ENCODE assay signal across 8 cellular contexts in the genomic region with DNA sequence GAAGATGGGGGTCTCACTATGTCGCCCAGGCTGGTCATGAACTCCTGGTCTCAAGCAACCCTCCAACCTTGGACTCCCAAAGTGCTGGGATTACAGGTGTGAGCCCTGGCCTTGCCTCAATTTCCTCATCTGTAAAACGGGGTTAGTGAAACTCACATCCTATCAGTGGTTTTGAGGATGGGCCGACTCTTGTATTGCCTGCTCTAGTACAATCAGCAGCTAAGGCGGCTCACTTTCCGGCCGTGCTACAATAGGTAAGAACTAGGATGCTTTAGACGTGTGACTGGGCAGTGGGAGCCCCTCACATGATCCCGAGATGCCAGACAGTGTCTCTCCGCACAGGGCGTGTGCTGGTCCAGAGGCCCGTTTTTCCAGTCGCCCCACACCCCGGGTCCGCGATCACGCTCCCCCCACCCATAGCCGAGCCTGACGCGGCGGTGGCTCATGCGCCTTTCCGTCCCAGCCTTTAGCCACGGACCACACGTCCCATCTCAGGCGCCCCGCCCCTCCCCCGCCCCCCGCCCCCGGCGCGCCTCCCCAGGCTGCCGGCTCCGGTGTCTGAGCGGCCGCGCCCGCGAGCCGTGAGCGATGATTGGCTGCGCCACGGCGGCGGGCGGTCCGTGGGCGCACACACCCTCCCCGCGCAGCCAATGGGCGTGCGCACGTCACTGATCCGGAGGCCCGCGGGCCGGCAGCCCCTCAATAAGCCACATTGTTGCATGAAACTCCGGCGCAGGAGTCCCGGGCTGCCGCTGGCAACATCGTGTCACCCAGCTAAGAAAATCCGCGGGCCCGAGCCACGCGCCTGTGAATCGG. TPM values are rescaled to one million over a fixed set of nuclear protein-coding genes. Genes with fewer than 3 reads are reported as not detected.
DNase-seq lines count a peak whose midpoint lies in the region; ATAC-seq and TF ChIP-seq lines count a peak whose summit lies in the region.

A gene (plus strand): TSS at position 710 of the 816 bp plus-strand sequence. CDS start 454 bp downstream, outside the sequence.

- H3K27ac ChIP-seq in duodenal mucosa (ENCODE audit: low read depth, low read length) (no peak within 1 kb of the TSS), lung (ENCODE audit: low read depth in 1 of 2, low read length in 1 of 2) (peak within 1 kb of the TSS; percentile 88 to 90)

- TF ChIP-seq POLR2A in GM18951 (IDR thresholded peaks at IDR 0.05; ENCODE audit: extremely low read depth, insufficient read depth, insufficient read length): peak; percentile 60

- H3K4me1 ChIP-seq in duodenal mucosa (ENCODE audit: control insufficient read depth in 1 of 2, insufficient read depth in 2 of 2, low read length in 2 of 2) (peaks cover 8 to 21% of the 10 kb centered on the region in 2 donors), lung (ENCODE audit: control insufficient read depth in 2 of 2, insufficient read depth in 2 of 2, low read length in 2 of 2) (peaks cover 0 to 4% of the 10 kb centered on the region in 2 donors)

- H3K9ac ChIP-seq in duodenal mucosa (ENCODE audit: low read depth in 1 of 2, low read length in 2 of 2): peak within 1 kb of the TSS; percentile 36 to 43

- no peaks in the 10 kb centered on the region for H3K9me3 ChIP-seq in duodenal mucosa (ENCODE audit: control insufficient read depth in 1 of 2, low read length in 2 of 2)
- no peaks in the 10 kb centered on the region for H3K9me3 ChIP-seq in lung (ENCODE audit: control insufficient read depth in 2 of 2, insufficient read depth in 1 of 2, low read length in 1 of 2)

- WGBS in lung, 2 donors: 5 to 9% methylated on average over 53 to 67 of the region's 67 CpGs

- peak within 1 kb of the TSS; percentile 71 to 73 for H3K4me3 ChIP-seq in duodenal mucosa (ENCODE audit: low read depth in 1 of 2, low read length in 2 of 2)
- H3K4me3 ChIP-seq in lung: peak within 1 kb of the TSS; percentile 57

- H3K36me3 ChIP-seq in duodenal mucosa (ENCODE audit: control insufficient read depth in 1 of 2, insufficient read depth in 2 of 2, low read length in 2 of 2): no peaks in the 10 kb centered on the region
- no peaks in the 10 kb centered on the region for H3K36me3 ChIP-seq in lung (ENCODE audit: control insufficient read depth in 2 of 2, insufficient read depth in 2 of 2, low read length in 2 of 2)

- no peak for TF ChIP-seq CTCF in lung (IDR thresholded peaks at IDR 0.05; ENCODE audit: control extremely low read depth, extremely low read depth)

- DNase-seq in Ammon's horn (ENCODE audit: low spot score) (peak; percentile 90), NCI-H69 (lab: John Stamatoyannopoulos, UW) (peak; percentile 83), lung (ENCODE audit: low spot score) (peak; percentile 83)
- DNase-seq in activated CD4-positive, alpha-beta T cell treated with anti-CD3 and anti-CD28 coated beads, Interleukin-2, amount 50 U/mL, for 48 hours: peak; percentile 82 to 86
- DNase-seq in stimulated activated CD4-positive, alpha-beta T cell treated with anti-CD3 and anti-CD28 coated beads, TNF-alpha, amount 100 ng/mL, for 48 hours (ENCODE audit: low read depth in 3 of 3): peak; percentile 67 to 78 (median 73)

- ATAC-seq in HG03159 (IDR thresholded peaks at IDR 0.05; ENCODE audit: unreplicated experiment) (peak; percentile 79), lung (ENCODE audit: insufficient read depth, low FRiP score) (peak; percentile 89)

- in situ Hi-C loops in GM18951 (cut with MboI; ENCODE audit: low sequenced_read_pairs, unreplicated experiment): no loop called here

- H3K27me3 ChIP-seq in duodenal mucosa (ENCODE audit: control insufficient read depth in 1 of 2, insufficient read depth in 2 of 2, low read length in 2 of 2) (peaks cover 24 to 30% of the 10 kb centered on the region in 2 donors), lung (ENCODE audit: control insufficient read depth, insufficient read depth) (no peaks in the 10 kb centered on the region)

RNA-seq across cellular contexts. Expression of the gene that starts here (rescaled TPM):
- 10 to 100 TPM; 13.6 to 43.1 TPM for total RNA-seq in lung
- polyA plus RNA-seq in lung: 10 to 100 TPM; 18.9 to 22.6 TPM
